In genomic region chr20:42401598-42401997, GRCh38 we compare ENCODE assay signal across 28 cellular contexts.
"Had no signal": no experiment of that assay in that cellular context is flagged by ENCODE, and none has a peak within 500 bp of the region (broad histone marks: within the 10 kb centered on the region; RNA-seq: fewer than 3 reads in every experiment).

No MANE protein-coding gene starts in this region.

- H3K9me3 ChIP-seq: esophagus squamous epithelium, left ventricle myocardium inferior, lower lobe of right lung, right atrium auricular region, sigmoid colon, stomach, transverse colon, upper lobe of right lung, uterus had no signal

- ATAC-seq: left colon; lower lobe of right lung; natural killer cell treated with Interleukin-12 subunit alpha and Interleukin-12 subunit beta and Interleukin-15 and Interleukin-18, amount 100 ng/mL, for 72 hours; stimulated activated effector memory CD8-positive, alpha-beta T cell treated with anti-CD3 and anti-CD28 coated beads, Interleukin-12 subunit alpha, Interleukin-12 subunit beta, amount 100 ng/mL, for 72 hours; upper lobe of right lung had no signal

- H3K27me3 ChIP-seq: esophagus squamous epithelium, right atrium auricular region, sigmoid colon, stomach, transverse colon, upper lobe of right lung, uterus had no signal

- DNase-seq: dermis blood vessel endothelial cell; effector memory CD4-positive, alpha-beta T cell; esophagus squamous epithelium; foreskin melanocyte; hypothalamus; immature natural killer cell; islet precursor cell; kidney glomerular epithelial cell; left colon; left ventricle myocardium inferior; lower lobe of right lung; naive B cell; sigmoid colon; stimulated activated CD4-positive, alpha-beta T cell treated with anti-CD3 and anti-CD28 coated beads, Interleukin-2, amount 100 ng/mL, for 24 hours; stimulated activated CD4-positive, alpha-beta T cell treated with anti-CD3 and anti-CD28 coated beads, Interleukin-4, amount 100 ng/mL, for 24 hours; stimulated activated naive CD4-positive, alpha-beta T cell treated with Interleukin-2 at 50 U/mL for 16 hours; stomach; substantia nigra; transverse colon; upper lobe of right lung; uterus had no signal

- H3K27ac ChIP-seq: coronary artery, esophagus squamous epithelium, left ventricle myocardium inferior, lower lobe of right lung, parathyroid adenoma, right atrium auricular region, sigmoid colon, stomach, transverse colon, upper lobe of right lung, uterus had no signal

- H3K4me1 ChIP-seq: esophagus squamous epithelium, left ventricle myocardium inferior, lower lobe of right lung, right atrium auricular region, sigmoid colon, stomach, transverse colon, upper lobe of right lung, uterus had no signal

- H3K36me3 ChIP-seq: esophagus squamous epithelium, left ventricle myocardium inferior, lower lobe of right lung, right atrium auricular region, sigmoid colon, stomach, transverse colon, upper lobe of right lung, uterus had no signal

- H3K4me1 Mint-ChIP-seq: immature natural killer cell; naive B cell; stimulated activated effector memory CD8-positive, alpha-beta T cell treated with anti-CD3 and anti-CD28 coated beads, Interleukin-12 subunit alpha, Interleukin-12 subunit beta, amount 100 ng/mL, for 72 hours had no signal

- H3K9me3 Mint-ChIP-seq: neural crest cell had no signal

- H3K4me3 Mint-ChIP-seq: immature natural killer cell; naive B cell; natural killer cell treated with Interleukin-12 subunit alpha and Interleukin-12 subunit beta and Interleukin-15 and Interleukin-18, amount 100 ng/mL, for 72 hours; neural crest cell; stimulated activated effector memory CD8-positive, alpha-beta T cell treated with anti-CD3 and anti-CD28 coated beads, Interleukin-12 subunit alpha, Interleukin-12 subunit beta, amount 100 ng/mL, for 72 hours had no signal

- H3K36me3 Mint-ChIP-seq: immature natural killer cell; naive B cell; natural killer cell treated with Interleukin-12 subunit alpha and Interleukin-12 subunit beta and Interleukin-15 and Interleukin-18, amount 100 ng/mL, for 72 hours; stimulated activated effector memory CD8-positive, alpha-beta T cell treated with anti-CD3 and anti-CD28 coated beads, Interleukin-12 subunit alpha, Interleukin-12 subunit beta, amount 100 ng/mL, for 72 hours had no signal

- H3K27ac Mint-ChIP-seq: immature natural killer cell; natural killer cell treated with Interleukin-12 subunit alpha and Interleukin-12 subunit beta and Interleukin-15 and Interleukin-18, amount 100 ng/mL, for 72 hours; progenitor cell of endocrine pancreas; stimulated activated effector memory CD8-positive, alpha-beta T cell treated with anti-CD3 and anti-CD28 coated beads, Interleukin-12 subunit alpha, Interleukin-12 subunit beta, amount 100 ng/mL, for 72 hours had no signal

- H3K4me3 ChIP-seq: coronary artery, esophagus squamous epithelium, left ventricle myocardium inferior, lower lobe of right lung, right atrium auricular region, sigmoid colon, stomach, transverse colon, upper lobe of right lung, uterus had no signal

- H3K27me3 Mint-ChIP-seq: natural killer cell treated with Interleukin-12 subunit alpha and Interleukin-12 subunit beta and Interleukin-15 and Interleukin-18, amount 100 ng/mL, for 72 hours; progenitor cell of endocrine pancreas had no signal
